Comparison of ENCODE assay signal across 9 cellular contexts in the genomic region with DNA sequence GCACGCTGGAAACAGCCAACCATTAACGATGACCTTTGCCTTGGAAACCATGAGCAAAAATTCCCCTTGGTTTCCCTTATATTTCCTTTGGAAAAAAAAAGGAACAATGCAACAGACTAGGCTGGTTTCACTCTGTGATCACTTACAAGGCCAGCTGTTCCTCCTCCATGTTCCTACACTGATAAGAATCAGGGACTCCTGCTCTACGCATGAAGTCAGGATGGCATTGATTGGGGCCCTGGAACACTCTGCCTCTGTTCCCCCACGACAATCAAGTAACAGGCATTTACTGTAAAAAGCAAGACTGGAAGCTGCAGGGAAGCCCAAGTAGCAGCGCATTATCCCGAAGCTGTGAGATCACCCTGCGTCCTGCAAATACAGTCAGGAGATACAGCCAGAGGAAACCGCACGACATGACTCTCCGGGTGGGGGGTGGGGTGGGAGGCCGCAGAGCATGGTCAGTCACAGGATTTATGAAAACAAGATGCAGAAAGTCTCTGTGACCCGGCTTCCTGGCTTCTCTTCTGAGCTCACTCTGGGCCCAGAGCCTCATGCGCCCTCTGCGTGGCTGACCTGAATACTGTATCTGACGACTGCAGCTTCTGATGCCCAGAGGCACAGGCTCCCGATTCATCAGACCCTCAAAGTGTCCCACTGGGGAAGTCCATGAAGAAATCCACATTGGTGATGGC. TPM values are rescaled to one million over a fixed set of nuclear protein-coding genes. Genes with fewer than 3 reads are reported as not detected.
A peak's percentile ranks its signal among the peaks of the same experiment; 100 is the strongest.
DNase-seq lines count a peak whose midpoint lies in the region; ATAC-seq and TF ChIP-seq lines count a peak whose summit lies in the region.
"Had no signal": no experiment of that assay in that cellular context is flagged by ENCODE, and none has a peak within 500 bp of the region (broad histone marks: within the 10 kb centered on the region; RNA-seq: fewer than 3 reads in every experiment).

No MANE protein-coding gene starts in this region.

- peak; percentile 30; the same call in 1 of the 2 replicates for TF ChIP-seq RAD21 in IMR-90 (IDR thresholded peaks at IDR 0.05; ENCODE audit: low read length)

- peak; percentile 75 for ATAC-seq in IMR-90 (ENCODE audit: low read depth)
- peak; percentile 54 for ATAC-seq in body of pancreas
- no peak for ATAC-seq in CD8-positive, alpha-beta T cell
- ATAC-seq in HG02610 (IDR thresholded peaks at IDR 0.05; ENCODE audit: unreplicated experiment), result no peak

- in situ Hi-C loops in IMR-90 (cut with MboI; ENCODE audit: low sequenced_read_pairs), result no loop called here

- peak overlapping the region; percentile 99 for H2AK5ac ChIP-seq in IMR-90 (ENCODE audit: low read depth, low read length)

- peak overlapping the region; percentile 88 for H2BK20ac ChIP-seq in IMR-90 (ENCODE audit: low read depth, low read length)

- H2AFZ ChIP-seq in IMR-90 (replicated peaks; ENCODE audit: low read length, poor library complexity), result peak overlapping the region; percentile 35

- H3K36me3 ChIP-seq in IMR-90 (ENCODE audit: control insufficient read depth, insufficient read depth, low read length), result peaks cover 45% of the 10 kb centered on the region
- H3K36me3 ChIP-seq in body of pancreas (replicated peaks in 1 of 2; ENCODE audit: insufficient read depth in 1 of 2, low read depth in 2 of 2), result no peaks in the 10 kb centered on the region
- H3K36me3 ChIP-seq in stomach, result peaks cover 9 to 46% (median 34%) of the 10 kb centered on the region in 4 donors
- H3K36me3 ChIP-seq in CD8-positive, alpha-beta T cell (ENCODE audit: insufficient read depth, low read length), result peaks cover 7% of the 10 kb centered on the region

- H3K4me3 Mint-ChIP-seq in CD8-positive, alpha-beta T cell, result no peak overlapping the region

- dilution Hi-C loops in IMR-90 (cut with HindIII; ENCODE audit: low sequenced_read_pairs, unreplicated experiment), result no loop called here

- H3K4me1 Mint-ChIP-seq in CD8-positive, alpha-beta T cell (ENCODE audit: low read depth), result peaks cover 26% of the 10 kb centered on the region

- H2BK120ac ChIP-seq in IMR-90 (ENCODE audit: low read depth, low read length), result peak overlapping the region; percentile 97

- DNase-seq in CD1c-positive myeloid dendritic cell (ENCODE audit: extremely low spot score) (peak; percentile 82), IMR-90 (peak; percentile 97), body of pancreas (peak in 2 of 4 donors; percentile 31 to 64), stomach (no peak), cerebellar nuclear complex (lab: John Stamatoyannopoulos, UW) (no peak)
- no peak for DNase-seq in CD8-positive, alpha-beta T cell

- peak overlapping the region; percentile 96 for H3K14ac ChIP-seq in IMR-90 (replicated peaks; ENCODE audit: low read depth, low read length)

- peak overlapping the region; percentile 98 for H2BK5ac ChIP-seq in IMR-90 (ENCODE audit: low read depth, low read length, poor library complexity, severe bottlenecking)

- H3K56ac ChIP-seq in IMR-90 (ENCODE audit: extremely low read depth, insufficient read depth, low read length), result peak overlapping the region; percentile 98

- H3K9me3 ChIP-seq in IMR-90 (ENCODE audit: control insufficient read depth, insufficient read depth, low read length), result no peaks in the 10 kb centered on the region; the same call in 1 of the 2 replicates
- H3K9me3 ChIP-seq in body of pancreas, result no peaks in the 10 kb centered on the region
- no peaks in the 10 kb centered on the region for H3K9me3 ChIP-seq in stomach
- no peaks in the 10 kb centered on the region for H3K9me3 ChIP-seq in CD8-positive, alpha-beta T cell (ENCODE audit: low read length)

- H4K8ac ChIP-seq in IMR-90 (ENCODE audit: low read depth in 2 of 2, low read length in 2 of 2), result peak overlapping the region; percentile 89 to 91

- no TSS peak for BruUV-seq in IMR-90 (replicated peaks; lab: Mats Ljungman, UMichigan)

- peak overlapping the region; percentile 95 for H2BK15ac ChIP-seq in IMR-90 (ENCODE audit: low read depth, low read length)

- intact Hi-C loops in IMR-90 (cut with micrococcal nuclease), result loop anchor here (1.0 to 2.0 kb wide), 2 partner anchors 21 to 267 kb away; a partner anchor contains a TSS
- intact Hi-C loops in body of pancreas (cut with DNase I), result no loop called here
- intact Hi-C loops in stomach (cut with DNase I; ENCODE audit: low total_unique reads), result no loop called here
- intact Hi-C loops in CD8-positive, alpha-beta T cell (cut with DNase I, micrococcal nuclease), result no loop called here

- CTCF ChIA-PET in IMR-90 (lab: Yijun Ruan, JAX), result interaction anchor here (0.6 to 1.3 kb wide), 5 partner anchors 13 to 636 kb away, joined by 3 to 5 read pairs (median 3); no protein-coding TSS in a partner anchor
- CTCF ChIA-PET in CD8-positive, alpha-beta T cell (lab: Charles Lee), result interaction anchor here (1.1 to 1.4 kb wide), 2 partner anchors 22 to 208 kb away, joined by 3 to 5 read pairs; no protein-coding TSS in a partner anchor

- H3K9me3 Mint-ChIP-seq in CD8-positive, alpha-beta T cell, result no peaks in the 10 kb centered on the region

- no peak overlapping the region for H3K27ac Mint-ChIP-seq in CD8-positive, alpha-beta T cell

- peak overlapping the region; percentile 94 for H3K9ac ChIP-seq in IMR-90 (ENCODE audit: low read depth, low read length)
- H3K9ac ChIP-seq: KMS-11 had no signal

- peak overlapping the region; percentile 98 for H4K91ac ChIP-seq in IMR-90 (ENCODE audit: insufficient read depth, low read depth, low read length)

- H3K36me3 Mint-ChIP-seq in CD8-positive, alpha-beta T cell, result peaks cover 51% of the 10 kb centered on the region

- peak; percentile 27; the same call in 1 of the 2 replicates for TF ChIP-seq CTCF in IMR-90 (conservative IDR thresholded peaks at IDR 0.05; ENCODE audit: low read depth, low read length)
- TF ChIP-seq CTCF in body of pancreas (IDR thresholded peaks at IDR 0.05), result no peak
- TF ChIP-seq CTCF in stomach (IDR thresholded peaks at IDR 0.05), result no peak
- no peak for TF ChIP-seq CTCF in CD8-positive, alpha-beta T cell (IDR thresholded peaks at IDR 0.05)

- peaks cover 16% of the 10 kb centered on the region for H4K20me1 ChIP-seq in IMR-90 (ENCODE audit: insufficient read depth, low read length)

- peaks cover 35% of the 10 kb centered on the region for H3K9me1 ChIP-seq in IMR-90 (ENCODE audit: insufficient read depth, low read length)

- peaks cover 34% of the 10 kb centered on the region for H3K4me1 ChIP-seq in IMR-90 (ENCODE audit: control insufficient read depth, insufficient read depth, low read length)
- peaks cover 18% of the 10 kb centered on the region for H3K4me1 ChIP-seq in body of pancreas
- peaks cover 40 to 85% (median 64%) of the 10 kb centered on the region in 4 donors for H3K4me1 ChIP-seq in stomach
- no peaks in the 10 kb centered on the region for H3K4me1 ChIP-seq in CD8-positive, alpha-beta T cell (ENCODE audit: insufficient read depth, low read length)

- WGBS in IMR-90 (ENCODE audit: extremely low coverage in 2 of 2, insufficient read length in 1 of 2), 2 experiments, result 0% methylated on average over 4 of the region's 16 CpGs; no CpG with 5 or more reads in 1 of the 2 experiments
- 53 to 57% methylated on average over 9 to 16 of the region's 16 CpGs for WGBS in body of pancreas, 2 donors
- 41 to 49% (median 43%) methylated on average over 16 of the region's 16 CpGs for WGBS in stomach, 5 donors

- peak overlapping the region; percentile 94 for H3K23ac ChIP-seq in IMR-90 (ENCODE audit: low read depth, low read length)

- TF ChIP-seq POLR2A in IMR-90 (IDR thresholded peaks at IDR 0.05; ENCODE audit: low read depth, low read length), result peak; percentile 79
- peak in 1 of 3 donors; percentile 2 for TF ChIP-seq POLR2A in body of pancreas (IDR thresholded peaks at IDR 0.05)
- TF ChIP-seq POLR2A in stomach (IDR thresholded peaks at IDR 0.05), result no peak

- H3K27ac ChIP-seq in IMR-90 (ENCODE audit: insufficient read depth, low read length), result peak overlapping the region; percentile 99
- peak overlapping the region in 3 of 4 donors; percentile 25 to 78 (median 70) for H3K27ac ChIP-seq in body of pancreas
- peak overlapping the region; percentile 62 for H3K27ac ChIP-seq in layer of hippocampus (ENCODE audit: low read depth, low read length)
- peak overlapping the region; percentile 63 to 87 (median 79) for H3K27ac ChIP-seq in stomach
- H3K27ac ChIP-seq in CD8-positive, alpha-beta T cell (ENCODE audit: low read depth, low read length), result no peak overlapping the region
- H3K27ac ChIP-seq: KMS-11 had no signal

- peak overlapping the region; percentile 88 for H4K5ac ChIP-seq in IMR-90 (ENCODE audit: low read depth, low read length)

- H3K4ac ChIP-seq in IMR-90 (ENCODE audit: low read depth, low read length), result peak overlapping the region; percentile 98

- H3K27me3 Mint-ChIP-seq in CD8-positive, alpha-beta T cell (ENCODE audit: low read depth), result no peaks in the 10 kb centered on the region

- peaks cover 28 to 64% of the 10 kb centered on the region in 2 experiments for H3K79me1 ChIP-seq in IMR-90 (ENCODE audit: low read depth in 1 of 2, low read length in 2 of 2)

- no peak for TF ChIP-seq EP300 in stomach (IDR thresholded peaks at IDR 0.05)

- H3K4me2 ChIP-seq in IMR-90 (ENCODE audit: low read depth, low read length), result peak overlapping the region; percentile 93
- H3K4me2 ChIP-seq: KMS-11 had no signal

- H3K4me3 ChIP-seq in IMR-90 (ENCODE audit: insufficient read depth, low read depth, low read length) (peak overlapping the region; percentile 26; the same call in 1 of the 2 replicates), body of pancreas (no peak overlapping the region), stomach (peak overlapping the region in 1 of 4 donors; percentile 2)
- H3K4me3 ChIP-seq in CD8-positive, alpha-beta T cell (ENCODE audit: low read depth, low read length), result no peak overlapping the region

- peak overlapping the region; percentile 84 for H2AK9ac ChIP-seq in IMR-90 (replicated peaks; ENCODE audit: low read depth, low read length, poor library complexity)

- H3K27me3 ChIP-seq in IMR-90 (ENCODE audit: control insufficient read depth, insufficient read depth, low read length) (no peaks in the 10 kb centered on the region), body of pancreas (no peaks in the 10 kb centered on the region), layer of hippocampus (ENCODE audit: control insufficient read depth, insufficient read depth, low read length) (no peaks in the 10 kb centered on the region), stomach (no peaks in the 10 kb centered on the region)
- no peaks in the 10 kb centered on the region for H3K27me3 ChIP-seq in CD8-positive, alpha-beta T cell (ENCODE audit: insufficient read depth, low read length)

- POLR2A ChIA-PET in IMR-90 (lab: Charles Lee; ENCODE audit: unreplicated experiment), result interaction anchor here (1.3 to 2.0 kb wide), 2 partner anchors 12 to 21 kb away, joined by 4 to 11 read pairs; no protein-coding TSS in a partner anchor
- POLR2A ChIA-PET in CD8-positive, alpha-beta T cell (lab: Charles Lee), result interaction anchor here (1.0 kb wide), 1 partner anchor 8 kb away, joined by 3 read pairs; no protein-coding TSS in a partner anchor

- H3K18ac ChIP-seq in IMR-90 (ENCODE audit: low read depth, low read length), result peak overlapping the region; percentile 95

RNA-seq across cellular contexts. Expression of a gene that starts 31.1 kb away (rescaled TPM):
- total RNA-seq in IMR-90 (2012; rRNA removed), result 16.7 and 17.6 TPM in 2 replicates
- 37.2 and 40.8 TPM in 2 replicates for polyA plus RNA-seq in IMR-90 (2012; rRNA removed)
- polyA plus RNA-seq in IMR-90 (2012; cell fraction: cytosol; rRNA removed), result 14.1 and 19.4 TPM in 2 replicates
- polyA plus RNA-seq in IMR-90 (2012; cell fraction: nucleus; rRNA removed; ENCODE audit: low replicate concordance), result 68.2 and 83.5 TPM in 2 replicates
- 10 to 100 TPM in 1 of 2 donors, 1 to 10 TPM in 1; 5.6 to 16.9 TPM for total RNA-seq in body of pancreas
- 100 to 1,000 TPM in 1 of 5 donors, 10 to 100 TPM in 4; 10.1 to 172 (median 22.9) TPM for total RNA-seq in stomach
- 1 to 10 TPM; 2.3 to 6.0 (median 3.2) TPM for polyA plus RNA-seq in stomach
- total RNA-seq in CD8-positive, alpha-beta T cell, result 10 to 100 TPM; 26.2 to 32.4 TPM

RNA-seq across cellular contexts. Expression of a gene that starts 53.6 kb away (rescaled TPM):
- total RNA-seq in IMR-90 (2012; rRNA removed) (not detected in 2 replicates), body of pancreas (not detected), stomach (not detected)
- polyA plus RNA-seq in IMR-90 (2012; rRNA removed) (not detected in 2 replicates), stomach (not detected)
- not detected in 2 replicates for polyA plus RNA-seq in IMR-90 (2012; cell fraction: cytosol; rRNA removed)
- polyA plus RNA-seq in IMR-90 (2012; cell fraction: nucleus; rRNA removed; ENCODE audit: low replicate concordance), result 0.11 TPM in 1 of 2 replicates, not detected in the other
- not detected for total RNA-seq in CD8-positive, alpha-beta T cell

Comparison
In these comparisons a context has a peak if more than half of its experiments do, and no peak if none do; other contexts are left out.
1. DNase-seq: peak in CD1c-positive myeloid dendritic cell (single experiment) and IMR-90 (single experiment); none in stomach (single experiment), cerebellar nuclear complex (0 of 2) and CD8-positive, alpha-beta T cell (0 of 7).
2. ATAC-seq: peak in IMR-90 (single experiment) and body of pancreas (single experiment); none in CD8-positive, alpha-beta T cell (single experiment) and HG02610 (single experiment).